16 cellular contexts compared by ENCODE assay signal in the genomic region with DNA sequence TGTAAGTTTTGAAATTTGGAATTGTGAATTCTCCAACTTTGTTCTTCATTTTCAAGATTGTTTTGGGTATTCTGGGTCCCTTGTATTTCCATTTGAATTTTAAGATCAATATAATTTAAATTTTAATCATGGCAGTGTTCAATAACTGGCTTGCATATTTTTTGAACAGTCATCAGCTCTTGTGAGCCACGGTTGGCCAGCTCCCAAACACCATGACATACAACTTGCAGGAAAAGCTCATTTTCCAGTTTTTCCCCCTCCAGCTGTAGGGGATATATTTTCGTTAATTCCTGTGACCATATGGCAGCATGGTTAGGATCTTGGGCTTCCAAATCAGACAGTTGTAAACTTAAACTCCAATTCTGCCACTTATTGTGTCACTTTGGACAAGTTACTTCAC.
DNase-seq lines count a peak whose midpoint lies in the region; ATAC-seq lines count a peak whose summit lies in the region.
"Had no signal": no experiment of that assay in that cellular context is flagged by ENCODE, and none has a peak within 500 bp of the region (broad histone marks: within the 10 kb centered on the region; RNA-seq: fewer than 3 reads in every experiment).

No MANE protein-coding gene starts in this region.

- H3K36me3 Mint-ChIP-seq in activated CD4-positive, alpha-beta T cell treated with anti-CD3 and anti-CD28 coated beads for 36 hours (ENCODE audit: low read depth): peaks cover 2% of the 10 kb centered on the region
- H3K36me3 Mint-ChIP-seq: CD4-positive, CD25-positive, alpha-beta regulatory T cell had no signal

- no peak for DNase-seq in activated CD4-positive, alpha-beta T cell treated with anti-CD3 and anti-CD28 coated beads for 36 hours
- DNase-seq in activated CD4-positive, alpha-beta T cell treated with anti-CD3 and anti-CD28 coated beads, Interleukin-2, amount 50 U/mL, for 4 hours: no peak
- peak; percentile 18 for DNase-seq in NCI-H524 treated with DMSO at 0.1 percent for 48 hours (lab: John Stamatoyannopoulos, UW)
- peak; percentile 5 for DNase-seq in astrocyte of the hippocampus (ENCODE audit: low read depth, low spot score)
- peak; percentile 53 for DNase-seq in stromal cell of bone marrow (ENCODE audit: low read depth)
- no peak for DNase-seq in NCI-H82 (lab: John Stamatoyannopoulos, UW)
- DNase-seq in GOT3 (lab: John Stamatoyannopoulos, UW): no peak
- DNase-seq in NCI-H187 treated with DMSO at 0.1 percent for 48 hours (lab: John Stamatoyannopoulos, UW): no peak
- DNase-seq: ACHN; Calu3; CD4-positive, CD25-positive, alpha-beta regulatory T cell; DMS153; DMS79 treated with DMSO at 0.1 percent for 48 hours; EL; GM23248; H7 had no signal

- CTCF ChIA-PET in activated CD4-positive, alpha-beta T cell treated with anti-CD3 and anti-CD28 coated beads for 36 hours (lab: Charles Lee): interaction anchor here (0.6 to 1.5 kb wide), 2 partner anchors 9 to 591 kb away, joined by 3 to 5 read pairs; no protein-coding TSS in a partner anchor

- H3K4me3 Mint-ChIP-seq in activated CD4-positive, alpha-beta T cell treated with anti-CD3 and anti-CD28 coated beads for 36 hours: no peak overlapping the region

- no peaks in the 10 kb centered on the region for H3K9me3 Mint-ChIP-seq in activated CD4-positive, alpha-beta T cell treated with anti-CD3 and anti-CD28 coated beads for 36 hours (ENCODE audit: low read depth)
- H3K9me3 Mint-ChIP-seq: CD4-positive, CD25-positive, alpha-beta regulatory T cell had no signal

- H3K27me3 Mint-ChIP-seq in activated CD4-positive, alpha-beta T cell treated with anti-CD3 and anti-CD28 coated beads for 36 hours: no peaks in the 10 kb centered on the region
- H3K27me3 Mint-ChIP-seq: CD4-positive, CD25-positive, alpha-beta regulatory T cell had no signal

- intact Hi-C loops in activated CD4-positive, alpha-beta T cell treated with anti-CD3 and anti-CD28 coated beads for 36 hours (cut with DNase I, micrococcal nuclease): no loop called here

- no peak for ATAC-seq in activated CD4-positive, alpha-beta T cell treated with anti-CD3 and anti-CD28 coated beads for 36 hours

- H3K4me1 Mint-ChIP-seq in activated CD4-positive, alpha-beta T cell treated with anti-CD3 and anti-CD28 coated beads for 36 hours: peaks cover 33% of the 10 kb centered on the region

- POLR2A ChIA-PET in activated CD4-positive, alpha-beta T cell treated with anti-CD3 and anti-CD28 coated beads for 36 hours (lab: Charles Lee): interaction anchor here (0.6 to 1.6 kb wide), 2 partner anchors 9 to 11 kb away, joined by 4 to 8 read pairs; no protein-coding TSS in a partner anchor

- H3K27ac Mint-ChIP-seq in activated CD4-positive, alpha-beta T cell treated with anti-CD3 and anti-CD28 coated beads for 36 hours: peak overlapping the region; percentile 45
- H3K27ac Mint-ChIP-seq: CD4-positive, CD25-positive, alpha-beta regulatory T cell had no signal

Comparison
In these comparisons a context has a peak if more than half of its experiments do, and no peak if none do; other contexts are left out.
1. DNase-seq: peak in NCI-H524 treated with DMSO at 0.1 percent for 48 hours (single experiment), astrocyte of the hippocampus (single experiment) and stromal cell of bone marrow (single experiment); none in activated CD4-positive, alpha-beta T cell treated with anti-CD3 and anti-CD28 coated beads for 36 hours (single experiment), activated CD4-positive, alpha-beta T cell treated with anti-CD3 and anti-CD28 coated beads, Interleukin-2, amount 50 U/mL, for 4 hours (0 of 2), NCI-H82 (single experiment), GOT3 (single experiment) and NCI-H187 treated with DMSO at 0.1 percent for 48 hours (single experiment).